ENCODE assay signal across 9 cellular contexts in the genomic region with DNA sequence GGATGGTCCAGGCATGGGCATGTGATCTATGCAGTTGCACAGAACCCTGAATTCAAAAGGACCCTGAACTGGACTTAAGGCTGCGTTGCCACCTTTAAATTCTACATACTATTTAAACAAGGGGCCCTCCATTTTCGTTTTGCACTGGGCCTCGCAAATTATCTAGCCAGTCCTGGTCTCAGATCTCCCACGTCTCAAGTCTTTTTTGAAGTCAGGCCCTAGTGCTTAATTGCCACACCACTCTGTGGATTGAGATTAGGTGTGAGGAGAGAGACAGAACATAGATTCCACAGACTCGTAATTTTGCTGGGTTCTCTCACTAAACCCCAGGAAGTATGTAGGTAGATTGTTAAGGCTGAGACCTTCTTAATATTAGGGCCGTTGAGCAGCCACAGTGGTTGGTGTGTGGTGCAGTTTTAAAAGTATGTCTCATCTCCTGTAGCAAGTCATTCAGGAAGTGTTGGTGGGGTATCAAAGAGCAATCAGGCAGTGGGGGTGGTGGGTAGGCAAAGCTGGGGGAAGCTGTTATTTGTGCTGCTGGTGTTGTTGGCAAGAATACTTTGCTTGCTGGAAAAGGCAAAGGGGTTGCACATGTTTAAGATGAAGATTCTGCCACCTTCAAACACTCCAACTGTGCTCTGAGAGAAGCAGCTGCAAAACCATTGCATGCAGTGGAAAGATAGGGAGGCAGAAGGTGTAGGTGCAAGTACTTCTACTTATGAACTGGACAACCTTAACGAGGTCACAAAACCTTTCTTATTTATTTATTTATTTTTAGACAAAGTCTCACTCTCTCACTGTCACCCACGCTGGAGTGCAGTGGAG. TPM values are rescaled to one million over a fixed set of nuclear protein-coding genes. Genes with fewer than 3 reads are reported as not detected.
DNase-seq lines count a peak whose midpoint lies in the region; ATAC-seq lines count a peak whose summit lies in the region.
"Had no signal": no experiment of that assay in that cellular context is flagged by ENCODE, and none has a peak within 500 bp of the region (broad histone marks: within the 10 kb centered on the region; RNA-seq: fewer than 3 reads in every experiment).

No MANE protein-coding gene starts in this region.

- peak; percentile 68 for ATAC-seq in HG02759 (IDR thresholded peaks at IDR 0.05; ENCODE audit: unreplicated experiment)

- peak overlapping the region; percentile 6 for H3K4me3 ChIP-seq in effector memory CD4-positive, alpha-beta T cell (ENCODE audit: insufficient read depth, low read depth, low read length, poor library complexity, severe bottlenecking)

- peaks cover 65% of the 10 kb centered on the region for H3K4me1 ChIP-seq in effector memory CD4-positive, alpha-beta T cell (ENCODE audit: control insufficient read depth, insufficient read depth, low read length, poor library complexity, severe bottlenecking)

- peak overlapping the region; percentile 98 for H3K27ac Mint-ChIP-seq in activated CD4-positive, alpha-beta T cell treated with anti-CD3 and anti-CD28 coated beads, Interleukin-2, amount 10 ng/mL, durations not matched to agents 24 days and 14 days

- H3K9me3 ChIP-seq in effector memory CD4-positive, alpha-beta T cell (ENCODE audit: control insufficient read depth, low read length): no peaks in the 10 kb centered on the region

- peak overlapping the region; percentile 68 for H3K4me3 Mint-ChIP-seq in activated CD4-positive, alpha-beta T cell treated with anti-CD3 and anti-CD28 coated beads, Interleukin-2, amount 10 ng/mL, durations not matched to agents 24 days and 14 days

- H3K9me3 Mint-ChIP-seq in activated CD4-positive, alpha-beta T cell treated with anti-CD3 and anti-CD28 coated beads, Interleukin-2, amount 10 ng/mL, durations not matched to agents 24 days and 14 days: peaks cover 25% of the 10 kb centered on the region

- peaks cover 8% of the 10 kb centered on the region for H3K36me3 ChIP-seq in effector memory CD4-positive, alpha-beta T cell (ENCODE audit: control insufficient read depth, insufficient read depth, low read length)

- H3K27ac ChIP-seq in effector memory CD4-positive, alpha-beta T cell (ENCODE audit: insufficient read depth, low read length, poor library complexity, severe bottlenecking): peak overlapping the region; percentile 79

- H3K27me3 ChIP-seq in effector memory CD4-positive, alpha-beta T cell (replicated peaks; ENCODE audit: control insufficient read depth, insufficient read depth, low read length, poor library complexity, severe bottlenecking): no peaks in the 10 kb centered on the region

- peak; percentile 85 for DNase-seq in activated CD4-positive, alpha-beta T cell treated with anti-CD3 and anti-CD28 coated beads, Interleukin-2, amount 10 ng/mL, durations not matched to agents 24 days and 14 days
- peak; percentile 24 to 73 (median 39) for DNase-seq in effector memory CD4-positive, alpha-beta T cell
- peak; percentile 29 to 36 for DNase-seq in stimulated activated CD8-positive, alpha-beta memory T cell treated with anti-CD3 and anti-CD28 coated beads, Interleukin-7, amount 100 ng/mL, for 1 hour (ENCODE audit: low read depth in 2 of 2)
- DNase-seq in GM19238 (ENCODE audit: insufficient read length, low spot score): no peak
- DNase-seq in NCI-H82 (lab: John Stamatoyannopoulos, UW): no peak
- no peak for DNase-seq in kidney tubule cell (ENCODE audit: low spot score)
- no peak for DNase-seq in germinal center (ENCODE audit: low spot score)

- peaks cover 57% of the 10 kb centered on the region for H3K36me3 Mint-ChIP-seq in activated CD4-positive, alpha-beta T cell treated with anti-CD3 and anti-CD28 coated beads, Interleukin-2, amount 10 ng/mL, durations not matched to agents 24 days and 14 days (ENCODE audit: low read depth)

- H3K4me1 Mint-ChIP-seq in activated CD4-positive, alpha-beta T cell treated with anti-CD3 and anti-CD28 coated beads, Interleukin-2, amount 10 ng/mL, durations not matched to agents 24 days and 14 days: peaks cover 76% of the 10 kb centered on the region

- intact Hi-C loops in activated CD4-positive, alpha-beta T cell treated with anti-CD3 and anti-CD28 coated beads, Interleukin-2, amount 10 ng/mL, durations not matched to agents 24 days and 14 days (cut with micrococcal nuclease): loop anchor here (1.0 to 2.0 kb wide), 4 partner anchors 8 to 55 kb away; no protein-coding TSS in a partner anchor

- H3K27me3 Mint-ChIP-seq in activated CD4-positive, alpha-beta T cell treated with anti-CD3 and anti-CD28 coated beads, Interleukin-2, amount 10 ng/mL, durations not matched to agents 24 days and 14 days: no peaks in the 10 kb centered on the region

RNA-seq across cellular contexts. Expression of a gene that starts 11.2 kb away (rescaled TPM):
- 17.3 and 17.7 TPM in 2 replicates for total RNA-seq in activated CD4-positive, alpha-beta T cell treated with anti-CD3 and anti-CD28 coated beads, Interleukin-2, amount 10 ng/mL, durations not matched to agents 24 days and 14 days
- total RNA-seq: kidney epithelial cell had no signal

RNA-seq across cellular contexts. Expression of a gene that starts 45.0 kb away (rescaled TPM):
- total RNA-seq in activated CD4-positive, alpha-beta T cell treated with anti-CD3 and anti-CD28 coated beads, Interleukin-2, amount 10 ng/mL, durations not matched to agents 24 days and 14 days: 53.8 and 55.4 TPM in 2 replicates
- total RNA-seq: kidney epithelial cell had no signal

Comparison
In these comparisons a context has a peak if more than half of its experiments do, and no peak if none do; other contexts are left out.
1. DNase-seq: peak in activated CD4-positive, alpha-beta T cell treated with anti-CD3 and anti-CD28 coated beads, Interleukin-2, amount 10 ng/mL, durations not matched to agents 24 days and 14 days (single experiment), effector memory CD4-positive, alpha-beta T cell (3 of 3) and stimulated activated CD8-positive, alpha-beta memory T cell treated with anti-CD3 and anti-CD28 coated beads, Interleukin-7, amount 100 ng/mL, for 1 hour (2 of 2); none in GM19238 (single experiment), NCI-H82 (single experiment), kidney tubule cell (single experiment) and germinal center (single experiment).